14 cellular contexts compared by ENCODE assay signal in the genomic region with DNA sequence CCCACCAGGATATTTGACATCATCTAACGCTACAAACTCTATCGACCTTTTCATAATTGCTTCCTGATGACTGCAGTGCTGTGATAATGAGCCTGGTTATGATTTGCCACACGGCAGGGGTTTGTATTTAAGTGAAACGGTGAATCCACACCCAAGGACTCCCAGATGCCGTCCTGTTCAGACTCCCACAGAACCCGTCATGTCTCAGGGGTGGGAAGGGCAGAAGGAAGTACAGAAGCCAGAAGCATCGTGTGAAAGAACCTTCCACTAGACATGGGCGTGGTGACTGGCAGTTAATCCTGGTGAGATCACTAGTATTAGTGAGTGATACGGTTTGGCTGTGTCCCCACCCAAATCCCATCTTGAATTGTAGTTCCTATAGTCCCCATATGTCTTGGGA.
DNase-seq lines count a peak whose midpoint lies in the region; ATAC-seq and TF ChIP-seq lines count a peak whose summit lies in the region.
"Had no signal": no experiment of that assay in that cellular context is flagged by ENCODE, and none has a peak within 500 bp of the region (broad histone marks: within the 10 kb centered on the region; RNA-seq: fewer than 3 reads in every experiment).

No MANE protein-coding gene starts in this region.

- H3K27ac Mint-ChIP-seq in activated CD4-positive, alpha-beta T cell treated with anti-CD3 and anti-CD28 coated beads, Interleukin-2, amount 10 ng/mL, durations not matched to agents 24 days and 14 days: no peak overlapping the region
- H3K27ac Mint-ChIP-seq: CD4-positive, alpha-beta memory T cell had no signal

- no peaks in the 10 kb centered on the region for H3K27me3 Mint-ChIP-seq in activated CD4-positive, alpha-beta T cell treated with anti-CD3 and anti-CD28 coated beads, Interleukin-2, amount 10 ng/mL, durations not matched to agents 24 days and 14 days
- H3K27me3 Mint-ChIP-seq: CD4-positive, alpha-beta memory T cell had no signal

- TF ChIP-seq CTCF in esophagus muscularis mucosa (IDR thresholded peaks at IDR 0.05): no peak

- no peaks in the 10 kb centered on the region for H3K9me3 ChIP-seq in esophagus muscularis mucosa

- ATAC-seq in GM21515 (IDR thresholded peaks at IDR 0.05; ENCODE audit: unreplicated experiment) (no peak), GM21447 (IDR thresholded peaks at IDR 0.05; ENCODE audit: unreplicated experiment) (no peak)
- ATAC-seq: HepG2 had no signal

- no peaks in the 10 kb centered on the region for H3K36me3 ChIP-seq in esophagus muscularis mucosa

- H3K4me3 ChIP-seq in esophagus muscularis mucosa: no peak overlapping the region

- H3K27ac ChIP-seq in esophagus muscularis mucosa (replicated peaks in 1 of 4): no peak overlapping the region

- H3K9me3 Mint-ChIP-seq in activated CD4-positive, alpha-beta T cell treated with anti-CD3 and anti-CD28 coated beads, Interleukin-2, amount 10 ng/mL, durations not matched to agents 24 days and 14 days: peaks cover 3% of the 10 kb centered on the region
- H3K9me3 Mint-ChIP-seq: CD4-positive, alpha-beta memory T cell had no signal

- H3K4me1 ChIP-seq in esophagus muscularis mucosa: no peaks in the 10 kb centered on the region

- H3K27me3 ChIP-seq in esophagus muscularis mucosa: no peaks in the 10 kb centered on the region

- intact Hi-C loops in activated CD4-positive, alpha-beta T cell treated with anti-CD3 and anti-CD28 coated beads, Interleukin-2, amount 10 ng/mL, durations not matched to agents 24 days and 14 days (cut with micrococcal nuclease): no loop called here
- intact Hi-C loops in esophagus muscularis mucosa (cut with DNase I): no loop called here

- WGBS in esophagus muscularis mucosa: 82% methylated on average over 9 of the region's 9 CpGs

- no peak for TF ChIP-seq EP300 in esophagus muscularis mucosa (IDR thresholded peaks at IDR 0.05)

- no peaks in the 10 kb centered on the region for H3K36me3 Mint-ChIP-seq in activated CD4-positive, alpha-beta T cell treated with anti-CD3 and anti-CD28 coated beads, Interleukin-2, amount 10 ng/mL, durations not matched to agents 24 days and 14 days (ENCODE audit: low read depth)
- H3K36me3 Mint-ChIP-seq: CD4-positive, alpha-beta memory T cell had no signal

- peaks cover 7% of the 10 kb centered on the region for H3K4me1 Mint-ChIP-seq in activated CD4-positive, alpha-beta T cell treated with anti-CD3 and anti-CD28 coated beads, Interleukin-2, amount 10 ng/mL, durations not matched to agents 24 days and 14 days

- no peak overlapping the region for H3K4me3 Mint-ChIP-seq in activated CD4-positive, alpha-beta T cell treated with anti-CD3 and anti-CD28 coated beads, Interleukin-2, amount 10 ng/mL, durations not matched to agents 24 days and 14 days
- H3K4me3 Mint-ChIP-seq: CD4-positive, alpha-beta memory T cell had no signal

- DNase-seq in activated CD4-positive, alpha-beta T cell treated with anti-CD3 and anti-CD28 coated beads, Interleukin-2, amount 10 ng/mL, durations not matched to agents 24 days and 14 days: peak; percentile 35
- DNase-seq in activated CD4-positive, alpha-beta T cell treated with anti-CD3 and anti-CD28 coated beads for 48 hours: no peak
- DNase-seq in NCI-H2081 treated with DMSO at 0.1 percent for 48 hours (lab: John Stamatoyannopoulos, UW) (peak; percentile 16), esophagus muscularis mucosa (ENCODE audit: extremely low spot score) (peak; percentile 60), HCEC 1CT (no peak)
- DNase-seq: CD4-positive, alpha-beta memory T cell; DMS53; KBM-7; NCI-H1417 treated with DMSO at 0.1 percent for 48 hours; NCI-H2029; NCI-H82 had no signal

- no peak for TF ChIP-seq POLR2A in esophagus muscularis mucosa (IDR thresholded peaks at IDR 0.05; ENCODE audit: low read depth)

Comparison
In these comparisons a context has a peak if more than half of its experiments do, and no peak if none do; other contexts are left out.
1. DNase-seq: peak in activated CD4-positive, alpha-beta T cell treated with anti-CD3 and anti-CD28 coated beads, Interleukin-2, amount 10 ng/mL, durations not matched to agents 24 days and 14 days (single experiment), NCI-H2081 treated with DMSO at 0.1 percent for 48 hours (single experiment) and esophagus muscularis mucosa (single experiment); none in activated CD4-positive, alpha-beta T cell treated with anti-CD3 and anti-CD28 coated beads for 48 hours (single experiment) and HCEC 1CT (single experiment).